ENCODE assay signal across 14 cellular contexts in genomic region chr16:57419506-57419905, GRCh38. TPM values are rescaled to one million over a fixed set of nuclear protein-coding genes. Genes with fewer than 3 reads are reported as not detected.
DNase-seq lines count a peak whose midpoint lies in the region; ATAC-seq and TF ChIP-seq lines count a peak whose summit lies in the region.
"Had no signal": no experiment of that assay in that cellular context is flagged by ENCODE, and none has a peak within 500 bp of the region (broad histone marks: within the 10 kb centered on the region; RNA-seq: fewer than 3 reads in every experiment).

No MANE protein-coding gene starts in this region.

- ATAC-seq in GM23338: no peak

- H3K4me3 Mint-ChIP-seq in GM23338 (no peak overlapping the region; the same call in 2 of the 3 replicates), nephron progenitor cell (no peak overlapping the region), CD14-positive monocyte (no peak overlapping the region)
- H3K4me3 Mint-ChIP-seq: activated CD4-positive, alpha-beta memory T cell treated with anti-CD3 and anti-CD28 coated beads, Interleukin-2, amount 10 ng/mL, durations not matched to agents 7 days and 5 days had no signal

- H3K9me3 Mint-ChIP-seq in GM23338 (no peaks in the 10 kb centered on the region), nephron progenitor cell (no peaks in the 10 kb centered on the region), CD14-positive monocyte (peaks cover 0 to 2% (median 0%) of the 10 kb centered on the region in 7 donors)
- H3K9me3 Mint-ChIP-seq: activated CD4-positive, alpha-beta memory T cell treated with anti-CD3 and anti-CD28 coated beads, Interleukin-2, amount 10 ng/mL, durations not matched to agents 7 days and 5 days; activated T-helper 2 cell treated with anti-CD3 and anti-CD28 coated beads, Interferon-gamma antibody, Interleukin-2, Interleukin-4, amounts not matched to agents 10 μg/mL and 5 μg/mL and 100 μg/mL, durations not matched to agents 14 hours and 24 hours and 36 hours; memory B cell had no signal

- H3K9me3 ChIP-seq in BLaER1 (no peaks in the 10 kb centered on the region), ascending aorta (no peaks in the 10 kb centered on the region)
- H3K9me3 ChIP-seq: thyroid gland had no signal

- no peaks in the 10 kb centered on the region for H3K9me2 ChIP-seq in GM23338 (ENCODE audit: insufficient read depth)

- no peak overlapping the region for H3K9ac ChIP-seq in BLaER1

- H3K27me3 ChIP-seq in BLaER1 (no peaks in the 10 kb centered on the region), GM23338 (ENCODE audit: insufficient read depth) (no peaks in the 10 kb centered on the region), ascending aorta (no peaks in the 10 kb centered on the region)
- H3K27me3 ChIP-seq: thyroid gland had no signal

- H3F3A ChIP-seq in GM23338 (replicated peaks; ENCODE audit: low read depth): peaks cover 4% of the 10 kb centered on the region

- H3K27ac ChIP-seq in BLaER1 (peak overlapping the region; percentile 3; the same call in 1 of the 2 replicates), GM23338 (ENCODE audit: low read depth) (no peak overlapping the region), ascending aorta (peak overlapping the region; percentile 76 to 82)
- H3K27ac ChIP-seq: thyroid gland had no signal

- no peaks in the 10 kb centered on the region for H3K79me2 ChIP-seq in GM23338 (replicated peaks; ENCODE audit: insufficient read depth)

- H3K4me1 Mint-ChIP-seq in GM23338: peaks cover 37% of the 10 kb centered on the region
- H3K4me1 Mint-ChIP-seq in nephron progenitor cell: peaks cover 53% of the 10 kb centered on the region
- H3K4me1 Mint-ChIP-seq in CD14-positive monocyte: peaks cover 19% of the 10 kb centered on the region

- H3K4me1 ChIP-seq in BLaER1 (peaks cover 35% of the 10 kb centered on the region), GM23338 (ENCODE audit: insufficient read depth) (peaks cover 8% of the 10 kb centered on the region; the same call in 1 of the 2 replicates), ascending aorta (peaks cover 3 to 35% of the 10 kb centered on the region in 2 donors)

- H3K4me2 ChIP-seq in BLaER1 (peak overlapping the region; percentile 54), GM23338 (no peak overlapping the region)

- H3K27me3 Mint-ChIP-seq in GM23338 (ENCODE audit: insufficient read depth, low read depth, poor library complexity) (peaks cover 13% of the 10 kb centered on the region), nephron progenitor cell (ENCODE audit: low read depth, poor library complexity) (peaks cover 4% of the 10 kb centered on the region), CD14-positive monocyte (ENCODE audit: low read depth in 3 of 3) (peaks cover 5 to 8% (median 7%) of the 10 kb centered on the region in 3 donors)
- H3K27me3 Mint-ChIP-seq: memory B cell had no signal

- no peaks in the 10 kb centered on the region for H3K36me3 ChIP-seq in BLaER1
- H3K36me3 ChIP-seq in GM23338 (ENCODE audit: insufficient read depth): no peaks in the 10 kb centered on the region
- H3K36me3 ChIP-seq in ascending aorta: no peaks in the 10 kb centered on the region
- H3K36me3 ChIP-seq: thyroid gland had no signal

- intact Hi-C loops in ascending aorta (cut with DNase I) (loop anchor here (2.0 to 5.0 kb wide), 3 partner anchors 47 to 102 kb away; partner anchors contain the start of gene CX3CL1), CD14-positive monocyte (cut with micrococcal nuclease) (no loop called here)

- TF ChIP-seq CTCF in GM23338 (conservative IDR thresholded peaks at IDR 0.05; ENCODE audit: low read depth in 2 of 2) (no peak; a peak in 1 of 4 replicates), ascending aorta (IDR thresholded peaks at IDR 0.05) (no peak), nephron progenitor cell (IDR thresholded peaks at IDR 0.05) (no peak), CD14-positive monocyte (IDR thresholded peaks at IDR 0.05) (no peak)

- H3K4me3 ChIP-seq in BLaER1: no peak overlapping the region
- no peak overlapping the region for H3K4me3 ChIP-seq in GM23338
- peak overlapping the region in 1 of 2 donors; percentile 33 for H3K4me3 ChIP-seq in ascending aorta
- H3K4me3 ChIP-seq: thyroid gland had no signal

- H2AFZ ChIP-seq in GM23338: peak overlapping the region; percentile 44; the same call in 1 of the 2 replicates

- no peaks in the 10 kb centered on the region for H3K36me3 Mint-ChIP-seq in GM23338 (ENCODE audit: low read depth)
- no peaks in the 10 kb centered on the region for H3K36me3 Mint-ChIP-seq in nephron progenitor cell (ENCODE audit: low read depth)
- no peaks in the 10 kb centered on the region for H3K36me3 Mint-ChIP-seq in CD14-positive monocyte
- H3K36me3 Mint-ChIP-seq: memory B cell had no signal

- H4K20me1 ChIP-seq in BLaER1: no peaks in the 10 kb centered on the region
- no peaks in the 10 kb centered on the region for H4K20me1 ChIP-seq in GM23338 (replicated peaks; ENCODE audit: insufficient read depth)

- DNase-seq in GM23338 (ENCODE audit: low spot score) (peak; percentile 18), ascending aorta (ENCODE audit: low spot score in 2 of 2) (no peak), nephron progenitor cell (no peak), CD14-positive monocyte (ENCODE audit: low spot score) (no peak), SHP77 (lab: John Stamatoyannopoulos, UW) (no peak), OCI-M2 (lab: John Stamatoyannopoulos, UW; ENCODE audit: unreplicated experiment) (no peak)
- DNase-seq in stimulated activated CD4-positive, alpha-beta T cell treated with anti-CD3 and anti-CD28 coated beads, Interleukin-4, amount 100 ng/mL, for 1 hour: no peak
- DNase-seq: NCI-H1105 had no signal

- no peak overlapping the region for H3K27ac Mint-ChIP-seq in GM23338
- peak overlapping the region; percentile 28 for H3K27ac Mint-ChIP-seq in nephron progenitor cell
- H3K27ac Mint-ChIP-seq in CD14-positive monocyte: peak overlapping the region in 2 of 7 donors; percentile 62 to 72
- H3K27ac Mint-ChIP-seq: activated CD4-positive, alpha-beta memory T cell treated with anti-CD3 and anti-CD28 coated beads, Interleukin-2, amount 10 ng/mL, durations not matched to agents 7 days and 5 days had no signal

TF ChIP-seq in GM23338, 12 proteins besides CTCF, POLR2A, EP300 and RAD21 (continues in another document):
- no peak for TF ChIP-seq CREB1 (CRISPR knock-in tag; IDR thresholded peaks at IDR 0.05; ENCODE audit: low read depth)
- no peak for TF ChIP-seq EZH2phosphoT487 (IDR thresholded peaks at IDR 0.05; ENCODE audit: unreplicated experiment)
- no peak for TF ChIP-seq JUNB (IDR thresholded peaks at IDR 0.05; ENCODE audit: unreplicated experiment)

RNA-seq across cellular contexts. Expression of gene CCL17, which starts 14.9 kb away (rescaled TPM):
- total RNA-seq in GM23338 (2014; rRNA removed; shearing (Covaris generic)): not detected in 2 replicates
- polyA plus RNA-seq in GM23338 (2016; fragmentation: Nextera tagmentation; extraction: Ambion mirVana): not detected in 2 replicates
- total RNA-seq in ascending aorta: not detected
- polyA plus RNA-seq in CD14-positive monocyte: not detected
- total RNA-seq: activated CD4-positive, alpha-beta memory T cell treated with anti-CD3 and anti-CD28 coated beads, Interleukin-2, amount 10 ng/mL, durations not matched to agents 7 days and 5 days; omental fat pad; thyroid gland had no signal

RNA-seq across cellular contexts. Expression of gene CIAPIN1, which starts 27.7 kb away (rescaled TPM):
- total RNA-seq in GM23338 (2014; rRNA removed; shearing (Covaris generic)): 70.3 and 75.4 TPM in 2 replicates
- 36.5 and 40.0 TPM in 2 replicates for polyA plus RNA-seq in GM23338 (2016; fragmentation: Nextera tagmentation; extraction: Ambion mirVana)
- 28.7 TPM for total RNA-seq in ascending aorta
- 10 to 100 TPM; 42.1 to 46.5 TPM for polyA plus RNA-seq in CD14-positive monocyte

RNA-seq across cellular contexts. Expression of gene COQ9, which starts 27.8 kb away (rescaled TPM):
- total RNA-seq in GM23338 (2014; rRNA removed; shearing (Covaris generic)): 24.7 and 36.3 TPM in 2 replicates
- polyA plus RNA-seq in GM23338 (2016; fragmentation: Nextera tagmentation; extraction: Ambion mirVana): 26.6 and 28.6 TPM in 2 replicates
- 35.7 TPM for total RNA-seq in ascending aorta
- 10 to 100 TPM; 32.7 to 38.4 TPM for polyA plus RNA-seq in CD14-positive monocyte

RNA-seq across cellular contexts. Expression of gene POLR2C, which starts 43.0 kb away (rescaled TPM):
- 107 and 123 TPM in 2 replicates for total RNA-seq in GM23338 (2014; rRNA removed; shearing (Covaris generic))
- 36.4 and 37.6 TPM in 2 replicates for polyA plus RNA-seq in GM23338 (2016; fragmentation: Nextera tagmentation; extraction: Ambion mirVana)
- total RNA-seq in ascending aorta: 110 TPM
- 10 to 100 TPM; 22.6 to 24.4 TPM for polyA plus RNA-seq in CD14-positive monocyte

RNA-seq across cellular contexts. Expression of gene CX3CL1, which starts 47.2 kb away (rescaled TPM):
- 0.16 and 2.8 TPM in 2 replicates for total RNA-seq in GM23338 (2014; rRNA removed; shearing (Covaris generic))
- polyA plus RNA-seq in GM23338 (2016; fragmentation: Nextera tagmentation; extraction: Ambion mirVana) (0.24 and 0.30 TPM in 2 replicates), CD14-positive monocyte (not detected)
- 251 TPM for total RNA-seq in ascending aorta
- total RNA-seq: activated CD4-positive, alpha-beta memory T cell treated with anti-CD3 and anti-CD28 coated beads, Interleukin-2, amount 10 ng/mL, durations not matched to agents 7 days and 5 days; activated T-helper 2 cell treated with anti-CD3 and anti-CD28 coated beads, Interferon-gamma antibody, Interleukin-2, Interleukin-4, amounts not matched to agents 10 μg/mL and 5 μg/mL and 100 μg/mL, durations not matched to agents 14 hours and 24 hours and 36 hours had no signal
